1 cellular context compared by ENCODE assay signal in the genomic region with DNA sequence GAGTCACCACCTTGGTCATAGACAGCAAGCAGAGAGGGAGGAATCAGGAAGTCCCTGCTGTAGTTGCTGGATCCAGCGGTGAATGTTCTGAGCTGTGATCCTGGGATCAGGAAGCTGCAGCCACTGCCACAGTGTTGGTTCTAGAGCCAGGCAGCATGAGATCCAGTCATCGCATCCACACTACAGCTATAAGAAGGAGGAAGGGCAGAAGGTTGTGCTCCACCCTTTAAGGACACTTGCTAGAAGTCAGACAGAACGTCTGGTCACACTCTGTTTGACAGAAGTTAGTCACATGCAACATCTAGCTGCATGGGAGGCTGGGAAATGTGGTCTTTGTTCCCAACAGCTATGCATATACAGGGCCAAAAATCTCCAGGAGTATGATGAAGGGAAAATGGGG.
TF ChIP-seq lines count a peak whose summit lies in the region.

No MANE protein-coding gene starts in this region.

TF ChIP-seq in IMR-90, 13 proteins besides CTCF, POLR2A, EP300 and RAD21:
- TF ChIP-seq CHD1 (IDR thresholded peaks at IDR 0.05; ENCODE audit: low read depth, low read length) (no peak), MXI1 (IDR thresholded peaks at IDR 0.05; ENCODE audit: borderline replicate concordance, low read depth, low read length) (no peak), RCOR1 (IDR thresholded peaks at IDR 0.05; ENCODE audit: insufficient replicate concordance, low read length) (no peak), SMC3 (IDR thresholded peaks at IDR 0.05; ENCODE audit: low read depth, low read length) (no peak), MAFK (IDR thresholded peaks at IDR 0.05; ENCODE audit: low read depth, low read length) (no peak), MAZ (IDR thresholded peaks at IDR 0.05; ENCODE audit: borderline replicate concordance, low read depth, low read length) (no peak), CEBPB (IDR thresholded peaks at IDR 0.05; ENCODE audit: low read depth, low read length) (no peak), RFX5 (IDR thresholded peaks at IDR 0.05; ENCODE audit: low read depth, low read length) (no peak), BHLHE40 (IDR thresholded peaks at IDR 0.05; ENCODE audit: low read depth, low read length) (no peak), NFE2L2 (IDR thresholded peaks at IDR 0.05; ENCODE audit: low read depth, low read length) (no peak), FOS (IDR thresholded peaks at IDR 0.05; ENCODE audit: low read depth, low read length) (no peak)
- TF ChIP-seq, protein P1, sequence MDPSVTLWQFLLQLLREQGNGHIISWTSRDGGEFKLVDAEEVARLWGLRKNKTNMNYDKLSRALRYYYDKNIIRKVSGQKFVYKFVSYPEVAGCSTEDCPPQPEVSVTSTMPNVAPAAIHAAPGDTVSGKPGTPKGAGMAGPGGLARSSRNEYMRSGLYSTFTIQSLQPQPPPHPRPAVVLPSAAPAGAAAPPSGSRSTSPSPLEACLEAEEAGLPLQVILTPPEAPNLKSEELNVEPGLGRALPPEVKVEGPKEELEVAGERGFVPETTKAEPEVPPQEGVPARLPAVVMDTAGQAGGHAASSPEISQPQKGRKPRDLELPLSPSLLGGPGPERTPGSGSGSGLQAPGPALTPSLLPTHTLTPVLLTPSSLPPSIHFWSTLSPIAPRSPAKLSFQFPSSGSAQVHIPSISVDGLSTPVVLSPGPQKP (IDR thresholded peaks at IDR 0.05; ENCODE audit: borderline replicate concordance, low read depth, low read length) = no peak
- TF ChIP-seq, protein P2, sequence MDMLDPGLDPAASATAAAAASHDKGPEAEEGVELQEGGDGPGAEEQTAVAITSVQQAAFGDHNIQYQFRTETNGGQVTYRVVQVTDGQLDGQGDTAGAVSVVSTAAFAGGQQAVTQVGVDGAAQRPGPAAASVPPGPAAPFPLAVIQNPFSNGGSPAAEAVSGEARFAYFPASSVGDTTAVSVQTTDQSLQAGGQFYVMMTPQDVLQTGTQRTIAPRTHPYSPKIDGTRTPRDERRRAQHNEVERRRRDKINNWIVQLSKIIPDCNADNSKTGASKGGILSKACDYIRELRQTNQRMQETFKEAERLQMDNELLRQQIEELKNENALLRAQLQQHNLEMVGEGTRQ (IDR thresholded peaks at IDR 0.05; ENCODE audit: low read depth, low read length) = no peak
